Comparison of ENCODE assay signal across 20 cellular contexts in the genomic region with DNA sequence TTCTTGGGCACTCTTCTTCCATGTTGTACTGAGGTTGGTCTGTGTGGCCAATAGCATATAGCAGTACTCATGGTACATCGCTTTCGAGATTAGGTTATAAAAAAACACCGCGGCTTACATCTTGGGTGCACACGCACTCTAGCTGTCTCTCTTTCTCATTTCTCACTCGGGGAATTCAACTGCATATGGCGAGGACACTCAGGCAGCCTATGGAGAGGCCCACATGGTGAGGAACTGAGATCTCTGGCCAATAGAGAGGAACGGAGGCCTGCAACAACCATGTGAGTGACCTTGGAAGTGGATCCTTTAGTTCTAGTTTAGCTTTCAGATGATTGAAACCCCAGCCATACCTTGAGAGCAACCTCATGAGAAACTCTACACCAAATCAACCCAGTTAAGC.
"Had no signal": no experiment of that assay in that cellular context is flagged by ENCODE, and none has a peak within 500 bp of the region (broad histone marks: within the 10 kb centered on the region; RNA-seq: fewer than 3 reads in every experiment).

No MANE protein-coding gene starts in this region.

- H3K27me3 Mint-ChIP-seq: IgD-negative memory B cell had no signal

- H3K27ac Mint-ChIP-seq: IgD-negative memory B cell had no signal

- H3K27ac ChIP-seq: HL-60 had no signal

- DNase-seq: KBM-7, MV-4-11, NCI-H1048, NCI-H1105, NCI-H1417, NCI-H146, NCI-H1694 treated with DMSO at 0.1 percent for 48 hours, NCI-H1930, NCI-H2081, NCI-H2107, NCI-H2227 treated with DMSO at 0.1 percent for 48 hours, NCI-H524 treated with DMSO at 0.1 percent for 48 hours, NCI-H69, NCI-H774, Right ventricle myocardium superior, RPMI8226, SIG-M5, SK-N-SH had no signal
